22 cellular contexts compared by ENCODE assay signal in the genomic region with DNA sequence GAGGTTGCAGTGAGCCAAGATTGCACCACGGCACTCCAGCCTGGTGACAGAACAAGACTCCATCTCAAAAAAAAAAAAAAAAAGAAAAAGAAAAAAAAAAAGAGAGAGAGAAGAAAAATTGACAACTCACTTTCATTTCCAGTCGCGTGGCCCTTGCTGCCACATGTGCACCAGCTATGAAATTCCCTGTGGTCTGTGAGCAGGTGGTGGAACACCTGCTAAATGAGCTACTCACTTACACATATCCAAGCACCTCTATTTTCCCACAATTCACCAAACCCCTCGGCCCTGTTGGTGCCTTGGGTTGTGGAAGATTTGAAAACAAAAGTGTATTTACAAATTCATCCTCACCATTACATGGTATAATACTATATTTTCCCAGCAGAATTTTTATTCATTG.
DNase-seq lines count a peak whose midpoint lies in the region; ATAC-seq and FAIRE-seq lines count a peak whose summit lies in the region.
"Had no signal": no experiment of that assay in that cellular context is flagged by ENCODE, and none has a peak within 500 bp of the region (broad histone marks: within the 10 kb centered on the region; RNA-seq: fewer than 3 reads in every experiment).

No MANE protein-coding gene starts in this region.

- H3K79me1 ChIP-seq in neuronal stem cell (ENCODE audit: low read depth, low read length) = no peaks in the 10 kb centered on the region

- H3K27me3 ChIP-seq in CD4-positive, alpha-beta memory T cell (ENCODE audit: insufficient read depth, low read length) = no peaks in the 10 kb centered on the region
- no peaks in the 10 kb centered on the region for H3K27me3 ChIP-seq in neuronal stem cell (ENCODE audit: control insufficient read depth in 3 of 3, insufficient read depth in 3 of 3, low read depth in 1 of 3, low read length in 3 of 3)
- no peaks in the 10 kb centered on the region for H3K27me3 ChIP-seq in small intestine (ENCODE audit: control insufficient read depth in 2 of 2, insufficient read depth in 2 of 2, low read length in 2 of 2)
- H3K27me3 ChIP-seq: BLaER1 treated with 17β-estradiol and CSF1 and Interleukin-3, amounts not matched to agents 10 nM and 100 nM; brain microvascular endothelial cell; vagina had no signal

- H3K18ac ChIP-seq in neuronal stem cell (ENCODE audit: low read length) = no peak overlapping the region

- H3K4ac ChIP-seq in neuronal stem cell (ENCODE audit: low read length) = no peak overlapping the region

- no peak overlapping the region for H2AK5ac ChIP-seq in neuronal stem cell (ENCODE audit: low read depth, low read length)

- no peak overlapping the region for H4K91ac ChIP-seq in neuronal stem cell (ENCODE audit: low read depth, low read length, poor library complexity)

- intact Hi-C loops in CD4-positive, alpha-beta memory T cell (cut with micrococcal nuclease) = loop anchor here (1.0 kb wide), 1 partner anchor 8 kb away; no protein-coding TSS in a partner anchor

- H3K4me1 ChIP-seq in CD4-positive, alpha-beta memory T cell (ENCODE audit: insufficient read depth, low read length) = peaks cover 29% of the 10 kb centered on the region
- H3K4me1 ChIP-seq in neuronal stem cell (ENCODE audit: control insufficient read depth in 2 of 2, insufficient read depth in 1 of 2, low read depth in 1 of 2, low read length in 2 of 2) (peaks cover 4 to 6% of the 10 kb centered on the region in 2 donors), small intestine (ENCODE audit: control insufficient read depth in 2 of 2, insufficient read depth in 1 of 2, low read depth in 1 of 2, low read length in 1 of 2) (no peaks in the 10 kb centered on the region)
- H3K4me1 ChIP-seq: psoas muscle had no signal

- no peak overlapping the region for H4K8ac ChIP-seq in neuronal stem cell (ENCODE audit: low read depth, low read length)

- no peak overlapping the region for H3K4me2 ChIP-seq in neuronal stem cell (ENCODE audit: insufficient read depth, low read length, poor library complexity, severe bottlenecking)

- peak; percentile 65 for ATAC-seq in GM19463 (IDR thresholded peaks at IDR 0.05; ENCODE audit: unreplicated experiment)
- ATAC-seq in effector memory CD8-positive, alpha-beta T cell (replicated peaks) = peak; percentile 13
- no peak for ATAC-seq in GM19467 (IDR thresholded peaks at IDR 0.05; ENCODE audit: unreplicated experiment)
- ATAC-seq: HCT116 had no signal

- peaks cover 28 to 44% (median 34%) of the 10 kb centered on the region in 4 donors for H3K4me1 Mint-ChIP-seq in CD4-positive, alpha-beta memory T cell
- H3K4me1 Mint-ChIP-seq in effector memory CD8-positive, alpha-beta T cell (ENCODE audit: low read depth in 2 of 2) = peaks cover 18 to 23% of the 10 kb centered on the region in 2 donors

- no peak overlapping the region for H2BK5ac ChIP-seq in neuronal stem cell (ENCODE audit: low read length)

- no peak overlapping the region for H3K27ac ChIP-seq in CD4-positive, alpha-beta memory T cell (ENCODE audit: low read depth, low read length)
- H3K27ac ChIP-seq in neuronal stem cell (replicated peaks; ENCODE audit: low read length) (no peak overlapping the region), small intestine (ENCODE audit: low read depth in 1 of 2, low read length in 1 of 2) (no peak overlapping the region)
- H3K27ac ChIP-seq: BLaER1 treated with 17β-estradiol and CSF1 and Interleukin-3, amounts not matched to agents 10 nM and 100 nM; brain microvascular endothelial cell; psoas muscle; SK-N-MC; thoracic aorta; vagina had no signal

- no peak for DNase-seq in CD4-positive, alpha-beta memory T cell
- DNase-seq in NCI-H2107 treated with DMSO at 0.1 percent for 48 hours (lab: John Stamatoyannopoulos, UW; ENCODE audit: unreplicated experiment) (peak; percentile 66), neuronal stem cell (ENCODE audit: low spot score) (no peak), NCI-H1105 treated with DMSO at 0.1 percent for 48 hours (lab: John Stamatoyannopoulos, UW) (no peak), small intestine (no peak)
- no peak for DNase-seq in effector memory CD8-positive, alpha-beta T cell
- DNase-seq: activated gamma-delta T cell; activated T-cell treated with anti-CD3 and anti-CD28 coated beads, Interleukin-2, amount 50 U/mL, for 1 hour; brain microvascular endothelial cell; NCI-H1694; NCI-H526 treated with DMSO at 0.1 percent for 48 hours; psoas muscle; stimulated activated CD4-positive, alpha-beta T cell treated with anti-CD3 and anti-CD28 coated beads, Interleukin-15, amount 100 ng/mL, for 24 hours had no signal

- no peaks in the 10 kb centered on the region for H3K36me3 ChIP-seq in CD4-positive, alpha-beta memory T cell (ENCODE audit: insufficient read depth, low read length)
- H3K36me3 ChIP-seq in neuronal stem cell (replicated peaks in 1 of 2; ENCODE audit: control insufficient read depth in 2 of 2, insufficient read depth in 2 of 2, low read length in 2 of 2) (no peaks in the 10 kb centered on the region), small intestine (ENCODE audit: control insufficient read depth in 2 of 2, insufficient read depth in 2 of 2, low read length in 2 of 2) (no peaks in the 10 kb centered on the region)
- H3K36me3 ChIP-seq: BLaER1 treated with 17β-estradiol and CSF1 and Interleukin-3, amounts not matched to agents 10 nM and 100 nM; brain microvascular endothelial cell; thoracic aorta; vagina had no signal

- no peak overlapping the region for H2BK12ac ChIP-seq in neuronal stem cell (ENCODE audit: low read length)

- no peak for FAIRE-seq in small intestine (lab: Jason Lieb, UNC)

- H3K9me3 Mint-ChIP-seq in CD4-positive, alpha-beta memory T cell = peaks cover 0 to 12% (median 0%) of the 10 kb centered on the region in 8 donors
- H3K9me3 Mint-ChIP-seq in effector memory CD8-positive, alpha-beta T cell = no peaks in the 10 kb centered on the region

- no peak overlapping the region for H3K14ac ChIP-seq in neuronal stem cell (ENCODE audit: low read length)

- POLR2A ChIA-PET in CD4-positive, alpha-beta memory T cell (lab: Charles Lee; ENCODE audit: partially characterized antibody) = interaction anchor here (1.0 to 3.3 kb wide), 10 partner anchors 8 to 230 kb away, joined by 3 to 34 read pairs (median 12); partner anchors contain the start of genes ASF1A and CEP85L

- H3K27me3 Mint-ChIP-seq in CD4-positive, alpha-beta memory T cell = no peaks in the 10 kb centered on the region
- H3K27me3 Mint-ChIP-seq in effector memory CD8-positive, alpha-beta T cell = no peaks in the 10 kb centered on the region
- H3K27me3 Mint-ChIP-seq: stimulated activated naive CD8-positive, alpha-beta T cell treated with anti-CD3 and anti-CD28 coated beads, Interleukin-15, Interleukin-2, amounts not matched to agents 100 ng/mL and 50 ng/mL, for 24 hours had no signal

- H2BK15ac ChIP-seq in neuronal stem cell (ENCODE audit: low read length) = no peak overlapping the region

- H2AFZ ChIP-seq in neuronal stem cell (ENCODE audit: low read length) = no peak overlapping the region

- H3K9me3 ChIP-seq in CD4-positive, alpha-beta memory T cell (ENCODE audit: control insufficient read depth in 1 of 2, low read length in 2 of 2) = no peaks in the 10 kb centered on the region
- H3K9me3 ChIP-seq in neuronal stem cell (replicated peaks in 1 of 2; ENCODE audit: control insufficient read depth in 2 of 2, insufficient read depth in 1 of 2, low read depth in 1 of 2, low read length in 2 of 2) (peaks cover 0 to 2% of the 10 kb centered on the region in 2 donors), small intestine (ENCODE audit: control insufficient read depth, low read depth) (no peaks in the 10 kb centered on the region)
- H3K9me3 ChIP-seq: psoas muscle, thoracic aorta, vagina had no signal

- no CpG with 5 or more reads among the region's 4 CpGs for WGBS in neuronal stem cell (ENCODE audit: extremely low coverage in 2 of 2, insufficient read length in 2 of 2, insufficient replicate concordance in 1 of 2), 2 donors
- 74 to 86% (median 75%) methylated on average over 4 of the region's 4 CpGs for WGBS in small intestine, 3 donors

- peaks cover 0 to 20% of the 10 kb centered on the region in 2 donors for H3K36me3 Mint-ChIP-seq in CD4-positive, alpha-beta memory T cell
- peaks cover 5% of the 10 kb centered on the region for H3K36me3 Mint-ChIP-seq in effector memory CD8-positive, alpha-beta T cell (ENCODE audit: insufficient read depth)

- no peak overlapping the region for H3K23ac ChIP-seq in neuronal stem cell (ENCODE audit: low read depth, low read length, poor library complexity)

- no peak overlapping the region for H2BK120ac ChIP-seq in neuronal stem cell (ENCODE audit: low read depth, low read length)

- peak overlapping the region in 1 of 8 donors; percentile 69 for H3K4me3 Mint-ChIP-seq in CD4-positive, alpha-beta memory T cell
- H3K4me3 Mint-ChIP-seq in effector memory CD8-positive, alpha-beta T cell = peak overlapping the region in 1 of 2 donors; percentile 7
- H3K4me3 Mint-ChIP-seq: stimulated activated naive CD8-positive, alpha-beta T cell treated with anti-CD3 and anti-CD28 coated beads, Interleukin-15, Interleukin-2, amounts not matched to agents 100 ng/mL and 50 ng/mL, for 24 hours; T-helper 1 cell treated with Interleukin-12 subunit alpha and Interleukin-12 subunit beta and Interleukin-4 antibody, amounts not matched to agents 30 μg/mL and 1 μg/mL, for 36 hours had no signal

- H3K4me3 ChIP-seq in CD4-positive, alpha-beta memory T cell (ENCODE audit: low read length in 2 of 2) = no peak overlapping the region
- H3K4me3 ChIP-seq in neuronal stem cell (ENCODE audit: low read length in 2 of 2) (no peak overlapping the region), small intestine (ENCODE audit: low read depth in 1 of 2, low read length in 2 of 2) (no peak overlapping the region)
- H3K4me3 ChIP-seq: BLaER1 treated with 17β-estradiol and CSF1 and Interleukin-3, amounts not matched to agents 10 nM and 100 nM; psoas muscle; SK-N-MC; thoracic aorta; vagina had no signal

- CTCF ChIA-PET in CD4-positive, alpha-beta memory T cell (lab: Charles Lee; ENCODE audit: partially characterized antibody) = interaction anchor here (0.9 to 4.6 kb wide), 5 partner anchors 11 to 223 kb away, joined by 3 to 57 read pairs (median 16); no protein-coding TSS in a partner anchor

- no peak overlapping the region for H3K9ac ChIP-seq in neuronal stem cell (ENCODE audit: low read depth, low read length, poor library complexity)
- H3K9ac ChIP-seq: BLaER1 treated with 17β-estradiol and CSF1 and Interleukin-3, amounts not matched to agents 10 nM and 100 nM had no signal

- peak overlapping the region in 6 of 7 donors; percentile 77 to 97 (median 96) for H3K27ac Mint-ChIP-seq in CD4-positive, alpha-beta memory T cell
- H3K27ac Mint-ChIP-seq in effector memory CD8-positive, alpha-beta T cell = peak overlapping the region; percentile 85 to 91
- H3K27ac Mint-ChIP-seq: stimulated activated naive CD8-positive, alpha-beta T cell treated with anti-CD3 and anti-CD28 coated beads, Interleukin-15, Interleukin-2, amounts not matched to agents 100 ng/mL and 50 ng/mL, for 24 hours had no signal
